ENCODE assay signal across 44 cellular contexts in the genomic region with DNA sequence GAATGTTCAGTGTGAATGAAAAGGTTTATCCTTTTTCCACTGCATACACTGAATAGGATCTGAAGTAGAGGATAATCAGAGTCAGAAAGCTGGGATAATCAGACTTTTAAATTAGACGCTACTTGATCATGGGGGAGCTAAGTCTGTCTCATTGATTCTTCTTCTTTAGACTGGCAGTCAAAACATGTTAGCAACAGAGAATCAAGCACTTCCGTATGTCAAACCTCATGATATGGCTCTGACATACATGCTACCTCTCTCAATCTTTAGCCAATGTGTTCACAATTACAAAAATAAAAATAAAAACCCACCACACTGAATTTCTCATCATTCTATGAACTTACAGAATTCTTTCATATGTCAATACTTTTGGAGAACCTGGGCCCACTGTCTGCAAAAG. TPM values are rescaled to one million over a fixed set of nuclear protein-coding genes. Genes with fewer than 3 reads are reported as not detected.
"Had no signal": no experiment of that assay in that cellular context is flagged by ENCODE, and none has a peak within 500 bp of the region (broad histone marks: within the 10 kb centered on the region; RNA-seq: fewer than 3 reads in every experiment).

No MANE protein-coding gene starts in this region.

- H3K27me3 Mint-ChIP-seq: activated naive CD4-positive, alpha-beta T cell treated with anti-CD3 and anti-CD28 coated beads, Interleukin-2, amount 10 ng/mL, durations not matched to agents 7 days and 5 days; activated naive CD4-positive, alpha-beta T cell treated with anti-CD3 and anti-CD28 coated beads, Interleukin-2, amount 50 U/mL, for 24 hours; activated naive CD8-positive, alpha-beta T cell treated with anti-CD3 and anti-CD28 coated beads, Interleukin-2, amount 10 ng/mL, durations not matched to agents 7 days and 5 days; activated T-cell treated with anti-CD3 and anti-CD28 coated beads, Interleukin-2, amount 50 U/mL, for 24 hours; activated T-helper 17 cell treated with anti-CD3 and anti-CD28 coated beads, Interleukin-2, amount 50 U/mL, for 72 hours; central memory CD8-positive, alpha-beta T cell had no signal

- H3K36me3 Mint-ChIP-seq: activated naive CD4-positive, alpha-beta T cell treated with anti-CD3 and anti-CD28 coated beads, Interleukin-2, amount 10 ng/mL, durations not matched to agents 7 days and 5 days; activated naive CD4-positive, alpha-beta T cell treated with anti-CD3 and anti-CD28 coated beads, Interleukin-2, amount 50 U/mL, for 24 hours; activated naive CD4-positive, alpha-beta T cell treated with anti-CD3 and anti-CD28 coated beads, Interleukin-2, amount 50 U/mL, for 72 hours; activated naive CD8-positive, alpha-beta T cell; activated naive CD8-positive, alpha-beta T cell treated with anti-CD3 and anti-CD28 coated beads for 36 hours; activated naive CD8-positive, alpha-beta T cell treated with anti-CD3 and anti-CD28 coated beads, Interleukin-2, amount 10 ng/mL, durations not matched to agents 7 days and 5 days; brain had no signal

- ATAC-seq: activated naive CD4-positive, alpha-beta T cell treated with anti-CD3 and anti-CD28 coated beads, Interleukin-2, amount 50 U/mL, for 72 hours; activated naive CD8-positive, alpha-beta T cell treated with anti-CD3 and anti-CD28 coated beads, Interleukin-2, amount 50 U/mL, for 24 hours; activated T-cell treated with anti-CD3 and anti-CD28 coated beads, Interleukin-2, amount 50 U/mL, for 4 hours; activated T-cell treated with anti-CD3 and anti-CD28 coated beads, Interleukin-2, amount 50 U/mL, for 72 hours; activated T-helper 17 cell treated with anti-CD3 and anti-CD28 coated beads, Interleukin-2, amount 50 U/mL, for 72 hours; body of pancreas had no signal

- H3K9me3 ChIP-seq: adrenal gland, ascending aorta, body of pancreas, breast epithelium had no signal

- H3K4me3 ChIP-seq: adrenal gland, ascending aorta, body of pancreas, breast epithelium, cardiac muscle cell had no signal

- H3K4me1 Mint-ChIP-seq: activated naive CD4-positive, alpha-beta T cell treated with anti-CD3 and anti-CD28 coated beads, Interleukin-2, amount 10 ng/mL, durations not matched to agents 7 days and 5 days; activated naive CD4-positive, alpha-beta T cell treated with anti-CD3 and anti-CD28 coated beads, Interleukin-2, amount 50 U/mL, for 24 hours; activated naive CD8-positive, alpha-beta T cell treated with anti-CD3 and anti-CD28 coated beads for 36 hours; activated naive CD8-positive, alpha-beta T cell treated with anti-CD3 and anti-CD28 coated beads, Interleukin-2, amount 10 ng/mL, durations not matched to agents 7 days and 5 days; activated naive CD8-positive, alpha-beta T cell treated with anti-CD3 and anti-CD28 coated beads, Interleukin-2, amount 50 U/mL, for 24 hours; activated T-helper 17 cell treated with anti-CD3 and anti-CD28 coated beads, Interleukin-2, amount 50 U/mL, for 72 hours; central memory CD8-positive, alpha-beta T cell had no signal

- DNase-seq: activated effector memory CD4-positive, alpha-beta T cell treated with anti-CD3 and anti-CD28 coated beads, Interleukin-2, amount 50 U/mL, for 16 hours; activated effector memory CD4-positive, alpha-beta T cell treated with Interleukin-2 at 50 U/mL for 16 hours; activated gamma-delta T cell; activated gamma-delta T cell treated with Interleukin-2 at 50 U/mL for 16 hours; activated naive CD4-positive, alpha-beta T cell; activated naive CD4-positive, alpha-beta T cell treated with anti-CD3 and anti-CD28 coated beads for 36 hours; activated naive CD4-positive, alpha-beta T cell treated with anti-CD3 and anti-CD28 coated beads, Interleukin-2, amount 10 ng/mL, durations not matched to agents 7 days and 5 days; activated naive CD4-positive, alpha-beta T cell treated with anti-CD3 and anti-CD28 coated beads, Interleukin-2, amount 50 U/mL, for 16 hours; activated naive CD4-positive, alpha-beta T cell treated with Interleukin-2 at 50 U/mL for 16 hours; activated naive CD8-positive, alpha-beta T cell treated with anti-CD3 and anti-CD28 coated beads for 36 hours; activated naive CD8-positive, alpha-beta T cell treated with anti-CD3 and anti-CD28 coated beads, Interleukin-2, amount 10 ng/mL, durations not matched to agents 7 days and 5 days; activated naive CD8-positive, alpha-beta T cell treated with anti-CD3 and anti-CD28 coated beads, Interleukin-2, amount 50 U/mL, for 24 hours; activated T-cell treated with anti-CD3 and anti-CD28 coated beads, Interleukin-2, amount 50 U/mL, for 1 hour; activated T-cell treated with anti-CD3 and anti-CD28 coated beads, Interleukin-2, amount 50 U/mL, for 24 hours; activated T-cell treated with anti-CD3 and anti-CD28 coated beads, Interleukin-2, amount 50 U/mL, for 4 hours; activated T-cell treated with anti-CD3 and anti-CD28 coated beads, Interleukin-2, amount 50 U/mL, for 48 hours; activated T-cell treated with anti-CD3 and anti-CD28 coated beads, Interleukin-2, amount 50 U/mL, for 72 hours; adrenal gland; amniotic stem cell; amygdala; anterior cingulate cortex; aorta; body of pancreas; brain microvascular endothelial cell; caudate nucleus; central memory CD4-positive, alpha-beta T cell; cerebellar nuclear complex had no signal

- H3K4me3 Mint-ChIP-seq: activated naive CD4-positive, alpha-beta T cell treated with anti-CD3 and anti-CD28 coated beads for 36 hours; activated naive CD4-positive, alpha-beta T cell treated with anti-CD3 and anti-CD28 coated beads, Interleukin-2, amount 10 ng/mL, durations not matched to agents 7 days and 5 days; activated naive CD4-positive, alpha-beta T cell treated with anti-CD3 and anti-CD28 coated beads, Interleukin-2, amount 50 U/mL, for 24 hours; activated naive CD8-positive, alpha-beta T cell; activated naive CD8-positive, alpha-beta T cell treated with anti-CD3 and anti-CD28 coated beads for 36 hours; activated naive CD8-positive, alpha-beta T cell treated with anti-CD3 and anti-CD28 coated beads, Interleukin-2, amount 10 ng/mL, durations not matched to agents 7 days and 5 days; activated naive CD8-positive, alpha-beta T cell treated with anti-CD3 and anti-CD28 coated beads, Interleukin-2, amount 50 U/mL, for 24 hours; activated T-cell treated with anti-CD3 and anti-CD28 coated beads, Interleukin-2, amount 50 U/mL, for 24 hours; activated T-cell treated with anti-CD3 and anti-CD28 coated beads, Interleukin-2, amount 50 U/mL, for 4 hours; activated T-cell treated with anti-CD3 and anti-CD28 coated beads, Interleukin-2, amount 50 U/mL, for 72 hours; activated T-helper 1 cell treated with anti-CD3 and anti-CD28 coated beads, Interleukin-12 subunit alpha, Interleukin-12 subunit beta, Interleukin-2, Interleukin-4 antibody, amounts not matched to agents 30 ng/mL and 10 ng/mL and 1 ng/mL, durations not matched to agents 14 hours and 24 hours and 36 hours; activated T-helper 17 cell treated with anti-CD3 and anti-CD28 coated beads, Interleukin-2, amount 50 U/mL, for 72 hours; brain; central memory CD8-positive, alpha-beta T cell had no signal

- H3K27ac ChIP-seq: adrenal gland, ascending aorta, body of pancreas, brain microvascular endothelial cell, breast epithelium, cardiac muscle cell had no signal

- H3K27me3 ChIP-seq: adrenal gland, ascending aorta, body of pancreas, brain microvascular endothelial cell, breast epithelium, cardiac muscle cell had no signal

- H3K36me3 ChIP-seq: adrenal gland, ascending aorta, brain microvascular endothelial cell, breast epithelium, cardiac muscle cell had no signal

- H3K9me3 Mint-ChIP-seq: activated naive CD4-positive, alpha-beta T cell treated with anti-CD3 and anti-CD28 coated beads for 36 hours; activated naive CD4-positive, alpha-beta T cell treated with anti-CD3 and anti-CD28 coated beads, Interleukin-2, amount 10 ng/mL, durations not matched to agents 7 days and 5 days; activated naive CD4-positive, alpha-beta T cell treated with anti-CD3 and anti-CD28 coated beads, Interleukin-2, amount 50 U/mL, for 24 hours; activated naive CD4-positive, alpha-beta T cell treated with anti-CD3 and anti-CD28 coated beads, Interleukin-2, amount 50 U/mL, for 72 hours; activated naive CD8-positive, alpha-beta T cell treated with anti-CD3 and anti-CD28 coated beads for 36 hours; activated naive CD8-positive, alpha-beta T cell treated with anti-CD3 and anti-CD28 coated beads, Interleukin-2, amount 10 ng/mL, durations not matched to agents 7 days and 5 days; activated naive CD8-positive, alpha-beta T cell treated with anti-CD3 and anti-CD28 coated beads, Interleukin-2, amount 50 U/mL, for 24 hours; activated T-cell treated with anti-CD3 and anti-CD28 coated beads, Interleukin-2, amount 50 U/mL, for 24 hours; activated T-cell treated with anti-CD3 and anti-CD28 coated beads, Interleukin-2, amount 50 U/mL, for 4 hours; activated T-cell treated with anti-CD3 and anti-CD28 coated beads, Interleukin-2, amount 50 U/mL, for 72 hours; activated T-helper 1 cell treated with anti-CD3 and anti-CD28 coated beads, Interleukin-12 subunit alpha, Interleukin-12 subunit beta, Interleukin-2, Interleukin-4 antibody, amounts not matched to agents 30 ng/mL and 10 ng/mL and 1 ng/mL, durations not matched to agents 14 hours and 24 hours and 36 hours; activated T-helper 17 cell treated with anti-CD3 and anti-CD28 coated beads, Interleukin-2, amount 50 U/mL, for 72 hours; activated T-helper 2 cell treated with anti-CD3 and anti-CD28 coated beads, Interferon-gamma antibody, Interleukin-2, Interleukin-4, amounts not matched to agents 10 μg/mL and 5 μg/mL and 100 μg/mL, durations not matched to agents 14 hours and 24 hours and 36 hours; central memory CD8-positive, alpha-beta T cell had no signal

- H3K27ac Mint-ChIP-seq: activated naive CD4-positive, alpha-beta T cell treated with anti-CD3 and anti-CD28 coated beads for 36 hours; activated naive CD4-positive, alpha-beta T cell treated with anti-CD3 and anti-CD28 coated beads, Interleukin-2, amount 10 ng/mL, durations not matched to agents 7 days and 5 days; activated naive CD4-positive, alpha-beta T cell treated with anti-CD3 and anti-CD28 coated beads, Interleukin-2, amount 50 U/mL, for 24 hours; activated naive CD4-positive, alpha-beta T cell treated with anti-CD3 and anti-CD28 coated beads, Interleukin-2, amount 50 U/mL, for 72 hours; activated naive CD8-positive, alpha-beta T cell; activated naive CD8-positive, alpha-beta T cell treated with anti-CD3 and anti-CD28 coated beads for 36 hours; activated naive CD8-positive, alpha-beta T cell treated with anti-CD3 and anti-CD28 coated beads, Interleukin-2, amount 10 ng/mL, durations not matched to agents 7 days and 5 days; activated naive CD8-positive, alpha-beta T cell treated with anti-CD3 and anti-CD28 coated beads, Interleukin-2, amount 50 U/mL, for 24 hours; activated T-cell treated with anti-CD3 and anti-CD28 coated beads, Interleukin-2, amount 50 U/mL, for 24 hours; activated T-cell treated with anti-CD3 and anti-CD28 coated beads, Interleukin-2, amount 50 U/mL, for 72 hours; activated T-helper 1 cell treated with anti-CD3 and anti-CD28 coated beads, Interleukin-12 subunit alpha, Interleukin-12 subunit beta, Interleukin-2, Interleukin-4 antibody, amounts not matched to agents 30 ng/mL and 10 ng/mL and 1 ng/mL, durations not matched to agents 14 hours and 24 hours and 36 hours; activated T-helper 17 cell treated with anti-CD3 and anti-CD28 coated beads, Interleukin-2, amount 50 U/mL, for 72 hours; activated T-helper 2 cell treated with anti-CD3 and anti-CD28 coated beads, Interferon-gamma antibody, Interleukin-2, Interleukin-4, amounts not matched to agents 10 μg/mL and 5 μg/mL and 100 μg/mL, durations not matched to agents 14 hours and 24 hours and 36 hours; brain had no signal

RNA-seq across cellular contexts. Expression of gene OR13F1, which starts 19.0 kb away (rescaled TPM):
- total RNA-seq: activated naive CD4-positive, alpha-beta T cell treated with anti-CD3 and anti-CD28 coated beads for 36 hours; activated naive CD4-positive, alpha-beta T cell treated with anti-CD3 and anti-CD28 coated beads, Interleukin-2, amount 50 U/mL, for 72 hours; activated naive CD8-positive, alpha-beta T cell treated with anti-CD3 and anti-CD28 coated beads for 36 hours; activated naive CD8-positive, alpha-beta T cell treated with anti-CD3 and anti-CD28 coated beads, Interleukin-2, amount 10 ng/mL, durations not matched to agents 7 days and 5 days; activated T-cell treated with anti-CD3 and anti-CD28 coated beads, Interleukin-2, amount 50 U/mL, for 4 hours; activated T-cell treated with anti-CD3 and anti-CD28 coated beads, Interleukin-2, amount 50 U/mL, for 72 hours; activated T-helper 1 cell treated with anti-CD3 and anti-CD28 coated beads, Interleukin-12 subunit alpha, Interleukin-12 subunit beta, Interleukin-2, Interleukin-4 antibody, amounts not matched to agents 30 ng/mL and 10 ng/mL and 1 ng/mL, durations not matched to agents 14 hours and 24 hours and 36 hours; activated T-helper 17 cell treated with anti-CD3 and anti-CD28 coated beads, Interleukin-2, amount 50 U/mL, for 72 hours; activated T-helper 2 cell treated with anti-CD3 and anti-CD28 coated beads, Interferon-gamma antibody, Interleukin-2, Interleukin-4, amounts not matched to agents 10 μg/mL and 5 μg/mL and 100 μg/mL, durations not matched to agents 14 hours and 24 hours and 36 hours; adrenal gland; aorta; ascending aorta; astrocyte; body of pancreas; breast epithelium; bronchial epithelial cell; cardiac muscle cell; cardiac septum; cerebellum; chondrocyte had no signal
- polyA plus RNA-seq: adipose tissue, adrenal gland, aorta, cardiac muscle cell had no signal

RNA-seq across cellular contexts. Expression of gene OR13C4, which starts 42.0 kb away (rescaled TPM):
- total RNA-seq: activated naive CD4-positive, alpha-beta T cell treated with anti-CD3 and anti-CD28 coated beads for 36 hours; activated naive CD4-positive, alpha-beta T cell treated with anti-CD3 and anti-CD28 coated beads, Interleukin-2, amount 50 U/mL, for 72 hours; activated naive CD8-positive, alpha-beta T cell treated with anti-CD3 and anti-CD28 coated beads for 36 hours; activated naive CD8-positive, alpha-beta T cell treated with anti-CD3 and anti-CD28 coated beads, Interleukin-2, amount 10 ng/mL, durations not matched to agents 7 days and 5 days; activated T-cell treated with anti-CD3 and anti-CD28 coated beads, Interleukin-2, amount 50 U/mL, for 4 hours; activated T-cell treated with anti-CD3 and anti-CD28 coated beads, Interleukin-2, amount 50 U/mL, for 72 hours; activated T-helper 1 cell treated with anti-CD3 and anti-CD28 coated beads, Interleukin-12 subunit alpha, Interleukin-12 subunit beta, Interleukin-2, Interleukin-4 antibody, amounts not matched to agents 30 ng/mL and 10 ng/mL and 1 ng/mL, durations not matched to agents 14 hours and 24 hours and 36 hours; activated T-helper 17 cell treated with anti-CD3 and anti-CD28 coated beads, Interleukin-2, amount 50 U/mL, for 72 hours; activated T-helper 2 cell treated with anti-CD3 and anti-CD28 coated beads, Interferon-gamma antibody, Interleukin-2, Interleukin-4, amounts not matched to agents 10 μg/mL and 5 μg/mL and 100 μg/mL, durations not matched to agents 14 hours and 24 hours and 36 hours; adrenal gland; aorta; ascending aorta; astrocyte; body of pancreas; breast epithelium; bronchial epithelial cell; cardiac septum; cerebellum; chondrocyte had no signal
- polyA plus RNA-seq: adipose tissue, adrenal gland, aorta, cardiac muscle cell had no signal

RNA-seq across cellular contexts. Expression of gene OR13C3, which starts 51.6 kb away (rescaled TPM):
- total RNA-seq: activated naive CD4-positive, alpha-beta T cell treated with anti-CD3 and anti-CD28 coated beads for 36 hours; activated naive CD4-positive, alpha-beta T cell treated with anti-CD3 and anti-CD28 coated beads, Interleukin-2, amount 50 U/mL, for 72 hours; activated naive CD8-positive, alpha-beta T cell treated with anti-CD3 and anti-CD28 coated beads for 36 hours; activated naive CD8-positive, alpha-beta T cell treated with anti-CD3 and anti-CD28 coated beads, Interleukin-2, amount 10 ng/mL, durations not matched to agents 7 days and 5 days; activated T-cell treated with anti-CD3 and anti-CD28 coated beads, Interleukin-2, amount 50 U/mL, for 4 hours; activated T-cell treated with anti-CD3 and anti-CD28 coated beads, Interleukin-2, amount 50 U/mL, for 72 hours; activated T-helper 1 cell treated with anti-CD3 and anti-CD28 coated beads, Interleukin-12 subunit alpha, Interleukin-12 subunit beta, Interleukin-2, Interleukin-4 antibody, amounts not matched to agents 30 ng/mL and 10 ng/mL and 1 ng/mL, durations not matched to agents 14 hours and 24 hours and 36 hours; activated T-helper 17 cell treated with anti-CD3 and anti-CD28 coated beads, Interleukin-2, amount 50 U/mL, for 72 hours; activated T-helper 2 cell treated with anti-CD3 and anti-CD28 coated beads, Interferon-gamma antibody, Interleukin-2, Interleukin-4, amounts not matched to agents 10 μg/mL and 5 μg/mL and 100 μg/mL, durations not matched to agents 14 hours and 24 hours and 36 hours; adrenal gland; aorta; ascending aorta; astrocyte; body of pancreas; breast epithelium; bronchial epithelial cell; cardiac septum; chondrocyte had no signal
- polyA plus RNA-seq: adipose tissue, adrenal gland, aorta, cardiac muscle cell had no signal
